ENCODE assay signal across 24 cellular contexts in the genomic region with DNA sequence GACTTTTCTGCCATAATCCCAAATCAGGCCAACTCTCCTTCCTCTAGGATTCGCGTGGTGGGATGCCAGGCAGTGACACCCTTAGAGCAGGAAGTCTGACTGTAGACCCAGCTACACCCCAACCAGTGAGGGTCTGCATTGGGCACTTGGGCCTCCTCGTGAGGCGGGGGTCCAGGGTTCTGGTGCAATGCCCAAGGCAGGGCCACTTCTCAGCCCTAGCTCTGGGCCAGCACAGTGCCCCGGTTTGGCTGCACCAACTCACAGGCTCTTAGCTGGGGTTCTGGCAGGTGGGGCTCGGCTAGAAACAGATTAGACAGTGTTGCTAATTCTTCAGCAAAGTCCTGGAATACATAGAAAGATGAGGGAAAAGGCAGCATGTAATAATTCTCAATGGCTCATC.
"Had no signal": no experiment of that assay in that cellular context is flagged by ENCODE, and none has a peak within 500 bp of the region (broad histone marks: within the 10 kb centered on the region; RNA-seq: fewer than 3 reads in every experiment).

No MANE protein-coding gene starts in this region.

- H3K27ac Mint-ChIP-seq: dendritic cell treated with granulocyte-macrophage colony-stimulating factor and Interleukin-4, amounts not matched to agents 40 ng/mL and 50 ng/mL, for 4 days; endodermal cell had no signal

- H3K9me3 Mint-ChIP-seq: dendritic cell treated with granulocyte-macrophage colony-stimulating factor and Interleukin-4, amounts not matched to agents 40 ng/mL and 50 ng/mL, for 4 days; endodermal cell; naive thymus-derived CD8-positive, alpha-beta T cell had no signal

- H3K4me3 ChIP-seq: colonic mucosa, esophagus muscularis mucosa, gastroesophageal sphincter, heart left ventricle, hepatocyte, prostate gland, right atrium auricular region, smooth muscle cell, stomach, thyroid gland had no signal

- H3K4me1 ChIP-seq: colonic mucosa, heart left ventricle, prostate gland, right atrium auricular region, thyroid gland had no signal

- H3K9me3 ChIP-seq: colonic mucosa, esophagus muscularis mucosa, gastroesophageal sphincter, heart left ventricle, prostate gland, right atrium auricular region, stomach, thyroid gland had no signal

- FAIRE-seq: kidney had no signal

- H3K27me3 Mint-ChIP-seq: dendritic cell treated with granulocyte-macrophage colony-stimulating factor and Interleukin-4, amounts not matched to agents 40 ng/mL and 50 ng/mL, for 4 days; naive thymus-derived CD8-positive, alpha-beta T cell had no signal

- ATAC-seq: foreskin keratinocyte; gastroesophageal sphincter; heart left ventricle; left lobe of liver; naive thymus-derived CD8-positive, alpha-beta T cell; sciatic nerve had no signal

- H3K4me1 Mint-ChIP-seq: naive thymus-derived CD8-positive, alpha-beta T cell had no signal

- DNase-seq: colonic mucosa; effector CD8-positive, alpha-beta T cell; endodermal cell; foreskin keratinocyte; heart left ventricle; kidney; naive thymus-derived CD8-positive, alpha-beta T cell; stimulated activated CD4-positive, alpha-beta T cell treated with anti-CD3 and anti-CD28 coated beads, Interleukin-12 subunit alpha, Interleukin-12 subunit beta, amount 100 ng/mL, for 4 hours; stimulated activated CD4-positive, alpha-beta T cell treated with anti-CD3 and anti-CD28 coated beads, Interleukin-1b, Interleukin-23, amount 100 ng/mL, for 48 hours; stimulated activated CD4-positive, alpha-beta T cell treated with anti-CD3 and anti-CD28 coated beads, Interleukin-4, amount 100 ng/mL, for 1 hour; stimulated activated CD8-positive, alpha-beta memory T cell treated with anti-CD3 and anti-CD28 coated beads, Interleukin-4, amount 100 ng/mL, for 48 hours; stimulated activated naive CD4-positive, alpha-beta T cell treated with Interleukin-2 at 50 U/mL for 16 hours; stomach; thyroid gland; trophoblast cell had no signal

- H3K4me3 Mint-ChIP-seq: dendritic cell treated with granulocyte-macrophage colony-stimulating factor and Interleukin-4, amounts not matched to agents 40 ng/mL and 50 ng/mL, for 4 days; endodermal cell; naive thymus-derived CD8-positive, alpha-beta T cell had no signal

- H3K79me2 ChIP-seq: hepatocyte had no signal

- H3K4me2 ChIP-seq: hepatocyte, smooth muscle cell had no signal

- H3K27ac ChIP-seq: colonic mucosa, esophagus muscularis mucosa, foreskin keratinocyte, gastroesophageal sphincter, heart left ventricle, hepatocyte, prostate gland, right atrium auricular region, stomach, thyroid gland had no signal

- H2AFZ ChIP-seq: hepatocyte had no signal

- H3K27me3 ChIP-seq: colonic mucosa, esophagus muscularis mucosa, foreskin keratinocyte, gastroesophageal sphincter, heart left ventricle, hepatocyte, right atrium auricular region, stomach, thyroid gland had no signal
